ENCODE assay signal across 1 cellular context in genomic region chr1:21312407-21312992, GRCh38.
TF ChIP-seq lines count a peak whose summit lies in the region.

No MANE protein-coding gene starts in this region.

TF ChIP-seq in HepG2, 621 proteins besides CTCF, POLR2A, EP300 and RAD21 (continued from another document and continues in another):
- TF ChIP-seq, protein P1, sequence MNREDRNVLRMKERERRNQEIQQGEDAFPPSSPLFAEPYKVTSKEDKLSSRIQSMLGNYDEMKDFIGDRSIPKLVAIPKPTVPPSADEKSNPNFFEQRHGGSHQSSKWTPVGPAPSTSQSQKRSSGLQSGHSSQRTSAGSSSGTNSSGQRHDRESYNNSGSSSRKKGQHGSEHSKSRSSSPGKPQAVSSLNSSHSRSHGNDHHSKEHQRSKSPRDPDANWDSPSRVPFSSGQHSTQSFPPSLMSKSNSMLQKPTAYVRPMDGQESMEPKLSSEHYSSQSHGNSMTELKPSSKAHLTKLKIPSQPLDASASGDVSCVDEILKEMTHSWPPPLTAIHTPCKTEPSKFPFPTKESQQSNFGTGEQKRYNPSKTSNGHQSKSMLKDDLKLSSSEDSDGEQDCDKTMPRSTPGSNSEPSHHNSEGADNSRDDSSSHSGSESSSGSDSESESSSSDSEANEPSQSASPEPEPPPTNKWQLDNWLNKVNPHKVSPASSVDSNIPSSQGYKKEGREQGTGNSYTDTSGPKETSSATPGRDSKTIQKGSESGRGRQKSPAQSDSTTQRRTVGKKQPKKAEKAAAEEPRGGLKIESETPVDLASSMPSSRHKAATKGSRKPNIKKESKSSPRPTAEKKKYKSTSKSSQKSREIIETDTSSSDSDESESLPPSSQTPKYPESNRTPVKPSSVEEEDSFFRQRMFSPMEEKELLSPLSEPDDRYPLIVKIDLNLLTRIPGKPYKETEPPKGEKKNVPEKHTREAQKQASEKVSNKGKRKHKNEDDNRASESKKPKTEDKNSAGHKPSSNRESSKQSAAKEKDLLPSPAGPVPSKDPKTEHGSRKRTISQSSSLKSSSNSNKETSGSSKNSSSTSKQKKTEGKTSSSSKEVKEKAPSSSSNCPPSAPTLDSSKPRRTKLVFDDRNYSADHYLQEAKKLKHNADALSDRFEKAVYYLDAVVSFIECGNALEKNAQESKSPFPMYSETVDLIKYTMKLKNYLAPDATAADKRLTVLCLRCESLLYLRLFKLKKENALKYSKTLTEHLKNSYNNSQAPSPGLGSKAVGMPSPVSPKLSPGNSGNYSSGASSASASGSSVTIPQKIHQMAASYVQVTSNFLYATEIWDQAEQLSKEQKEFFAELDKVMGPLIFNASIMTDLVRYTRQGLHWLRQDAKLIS (CRISPR knock-in tag; IDR thresholded peaks at IDR 0.05): no peak
- TF ChIP-seq FOXM1 (CRISPR knock-in tag; IDR thresholded peaks at IDR 0.05): no peak
- TF ChIP-seq KDM5A (IDR thresholded peaks at IDR 0.05; ENCODE audit: borderline replicate concordance, low read length): no peak
- TF ChIP-seq REST (IDR thresholded peaks at IDR 0.05; ENCODE audit: borderline replicate concordance in 1 of 2, low read depth in 1 of 2, low read length in 2 of 2): 0 out of 4 replicates have a peak, but pooled peaks of 1 of the 2 experiments have one; percentile 32
- no peak for TF ChIP-seq FOSL1 (CRISPR knock-in tag; IDR thresholded peaks at IDR 0.05; ENCODE audit: borderline replicate concordance)
- TF ChIP-seq BORCS8-MEF2B (CRISPR knock-in tag; IDR thresholded peaks at IDR 0.05): 0 out of 2 replicates have a peak, but pooled peaks have one; percentile 33
- no peak for TF ChIP-seq KDM3A (CRISPR knock-in tag; IDR thresholded peaks at IDR 0.05; ENCODE audit: low read depth)
- TF ChIP-seq DNMT1 (CRISPR knock-in tag; IDR thresholded peaks at IDR 0.05): no peak
- no peak for TF ChIP-seq TERF1 (CRISPR knock-in tag; IDR thresholded peaks at IDR 0.05)
- no peak for TF ChIP-seq CCAR2 (optimal IDR thresholded peaks at IDR 0.05; ENCODE audit: low read depth, low read length)
- peak; percentile 84 for TF ChIP-seq USF2 (IDR thresholded peaks at IDR 0.05; ENCODE audit: low read depth, low read length)
- peak; percentile 79; the same call in 1 of the 2 replicates for TF ChIP-seq USF2 (CRISPR knock-in tag; IDR thresholded peaks at IDR 0.05; ENCODE audit: borderline replicate concordance)
- no peak for TF ChIP-seq SOX13 (IDR thresholded peaks at IDR 0.05)
- TF ChIP-seq SOX13 (CRISPR knock-in tag; conservative IDR thresholded peaks at IDR 0.05 in 1 of 2, IDR thresholded peaks at IDR 0.05 in 1 of 2): peak in 1 of 2 experiments; percentile 82; a peak in 2 of 4 replicates
- no peak for TF ChIP-seq ZNF841 (CRISPR knock-in tag; IDR thresholded peaks at IDR 0.05; ENCODE audit: borderline replicate concordance)
- TF ChIP-seq, protein P2, sequence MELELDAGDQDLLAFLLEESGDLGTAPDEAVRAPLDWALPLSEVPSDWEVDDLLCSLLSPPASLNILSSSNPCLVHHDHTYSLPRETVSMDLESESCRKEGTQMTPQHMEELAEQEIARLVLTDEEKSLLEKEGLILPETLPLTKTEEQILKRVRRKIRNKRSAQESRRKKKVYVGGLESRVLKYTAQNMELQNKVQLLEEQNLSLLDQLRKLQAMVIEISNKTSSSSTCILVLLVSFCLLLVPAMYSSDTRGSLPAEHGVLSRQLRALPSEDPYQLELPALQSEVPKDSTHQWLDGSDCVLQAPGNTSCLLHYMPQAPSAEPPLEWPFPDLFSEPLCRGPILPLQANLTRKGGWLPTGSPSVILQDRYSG (CRISPR knock-in tag; IDR thresholded peaks at IDR 0.05): no peak
- no peak for TF ChIP-seq MEIS1 (CRISPR knock-in tag; IDR thresholded peaks at IDR 0.05; ENCODE audit: borderline replicate concordance)
- no peak for TF ChIP-seq JUNB (CRISPR knock-in tag; IDR thresholded peaks at IDR 0.05; ENCODE audit: borderline replicate concordance)
- TF ChIP-seq ZUFSP (CRISPR knock-in tag; IDR thresholded peaks at IDR 0.05; ENCODE audit: borderline replicate concordance): no peak
- peak; percentile 63; the same call in 1 of the 2 replicates for TF ChIP-seq NCOR1 (IDR thresholded peaks at IDR 0.05; ENCODE audit: borderline replicate concordance, low read length)
- no peak for TF ChIP-seq ZNF501 (CRISPR knock-in tag; IDR thresholded peaks at IDR 0.05)
- TF ChIP-seq GABPB1 (CRISPR knock-in tag; IDR thresholded peaks at IDR 0.05): 0 out of 2 replicates have a peak, but pooled peaks have one; percentile 27
- TF ChIP-seq SPEN (CRISPR knock-in tag; IDR thresholded peaks at IDR 0.05; ENCODE audit: low read depth): no peak
- TF ChIP-seq, protein P3, sequence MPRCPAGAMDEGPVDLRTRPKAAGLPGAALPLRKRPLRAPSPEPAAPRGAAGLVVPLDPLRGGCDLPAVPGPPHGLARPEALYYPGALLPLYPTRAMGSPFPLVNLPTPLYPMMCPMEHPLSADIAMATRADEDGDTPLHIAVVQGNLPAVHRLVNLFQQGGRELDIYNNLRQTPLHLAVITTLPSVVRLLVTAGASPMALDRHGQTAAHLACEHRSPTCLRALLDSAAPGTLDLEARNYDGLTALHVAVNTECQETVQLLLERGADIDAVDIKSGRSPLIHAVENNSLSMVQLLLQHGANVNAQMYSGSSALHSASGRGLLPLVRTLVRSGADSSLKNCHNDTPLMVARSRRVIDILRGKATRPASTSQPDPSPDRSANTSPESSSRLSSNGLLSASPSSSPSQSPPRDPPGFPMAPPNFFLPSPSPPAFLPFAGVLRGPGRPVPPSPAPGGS (CRISPR knock-in tag; IDR thresholded peaks at IDR 0.05): no peak
- TF ChIP-seq AGO2 (optimal IDR thresholded peaks at IDR 0.05; ENCODE audit: low read depth, low read length): no peak
- no peak for TF ChIP-seq NPAS2 (CRISPR knock-in tag; IDR thresholded peaks at IDR 0.05; ENCODE audit: borderline replicate concordance)
- TF ChIP-seq ZNF512B (CRISPR knock-in tag; IDR thresholded peaks at IDR 0.05; ENCODE audit: borderline replicate concordance): no peak
- TF ChIP-seq FOXK2 (IDR thresholded peaks at IDR 0.05): 0 out of 2 replicates have a peak, but pooled peaks have one; percentile 37
- no peak for TF ChIP-seq ZSCAN12 (CRISPR knock-in tag; IDR thresholded peaks at IDR 0.05)
- TF ChIP-seq HOXA5 (CRISPR knock-in tag; IDR thresholded peaks at IDR 0.05): no peak
- TF ChIP-seq ZNF354B (CRISPR knock-in tag; IDR thresholded peaks at IDR 0.05): no peak
- TF ChIP-seq ONECUT2 (CRISPR knock-in tag; IDR thresholded peaks at IDR 0.05): no peak
- no peak for TF ChIP-seq ZNF589 (CRISPR knock-in tag; conservative IDR thresholded peaks at IDR 0.05)
- no peak for TF ChIP-seq ZBTB3 (CRISPR knock-in tag; IDR thresholded peaks at IDR 0.05; ENCODE audit: borderline replicate concordance, low read depth)
- TF ChIP-seq, protein P4, sequence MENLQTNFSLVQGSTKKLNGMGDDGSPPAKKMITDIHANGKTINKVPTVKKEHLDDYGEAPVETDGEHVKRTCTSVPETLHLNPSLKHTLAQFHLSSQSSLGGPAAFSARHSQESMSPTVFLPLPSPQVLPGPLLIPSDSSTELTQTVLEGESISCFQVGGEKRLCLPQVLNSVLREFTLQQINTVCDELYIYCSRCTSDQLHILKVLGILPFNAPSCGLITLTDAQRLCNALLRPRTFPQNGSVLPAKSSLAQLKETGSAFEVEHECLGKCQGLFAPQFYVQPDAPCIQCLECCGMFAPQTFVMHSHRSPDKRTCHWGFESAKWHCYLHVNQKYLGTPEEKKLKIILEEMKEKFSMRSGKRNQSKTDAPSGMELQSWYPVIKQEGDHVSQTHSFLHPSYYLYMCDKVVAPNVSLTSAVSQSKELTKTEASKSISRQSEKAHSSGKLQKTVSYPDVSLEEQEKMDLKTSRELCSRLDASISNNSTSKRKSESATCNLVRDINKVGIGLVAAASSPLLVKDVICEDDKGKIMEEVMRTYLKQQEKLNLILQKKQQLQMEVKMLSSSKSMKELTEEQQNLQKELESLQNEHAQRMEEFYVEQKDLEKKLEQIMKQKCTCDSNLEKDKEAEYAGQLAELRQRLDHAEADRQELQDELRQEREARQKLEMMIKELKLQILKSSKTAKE (CRISPR knock-in tag; IDR thresholded peaks at IDR 0.05; ENCODE audit: borderline replicate concordance): no peak
- TF ChIP-seq LCORL (IDR thresholded peaks at IDR 0.05): no peak
- no peak for TF ChIP-seq LCORL (CRISPR knock-in tag; IDR thresholded peaks at IDR 0.05)
- TF ChIP-seq GZF1 (CRISPR knock-in tag; IDR thresholded peaks at IDR 0.05): no peak
- TF ChIP-seq ZNF788 (CRISPR knock-in tag; IDR thresholded peaks at IDR 0.05; ENCODE audit: borderline replicate concordance): peak; percentile 64
